In the genomic region with DNA sequence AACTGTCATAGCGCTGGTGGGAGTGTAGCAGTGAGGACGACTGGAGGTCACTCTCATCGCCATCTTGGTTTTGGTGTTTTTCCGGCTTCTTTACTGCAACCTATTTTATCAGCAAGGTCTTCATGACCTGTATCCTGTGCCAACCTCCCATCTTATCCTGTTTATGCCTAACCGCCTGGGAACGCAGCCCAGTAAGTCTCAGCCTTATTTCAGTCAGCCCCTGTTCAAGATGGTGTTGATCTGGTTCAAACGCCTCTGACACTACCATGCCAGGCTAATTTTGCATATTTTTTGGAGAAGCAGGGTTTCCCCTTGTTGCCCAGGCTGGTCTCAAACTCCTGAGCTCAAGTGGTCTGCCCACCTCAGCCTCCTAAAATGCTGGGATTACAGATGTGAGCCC, we compare ENCODE assay signal across 21 cellular contexts.
"Had no signal": no experiment of that assay in that cellular context is flagged by ENCODE, and none has a peak within 500 bp of the region (broad histone marks: within the 10 kb centered on the region; RNA-seq: fewer than 3 reads in every experiment).

No MANE protein-coding gene starts in this region.

- ATAC-seq: effector memory CD8-positive, alpha-beta T cell; foreskin keratinocyte; left cardiac atrium; left lung; left ventricle myocardium superior; lower lobe of right lung; mucosa of descending colon had no signal

- H3K4me1 ChIP-seq: colonic mucosa, esophagus squamous epithelium, foreskin keratinocyte, heart right ventricle, left lung, lower lobe of right lung had no signal

- H3K9me3 ChIP-seq: colonic mucosa, esophagus squamous epithelium, heart right ventricle, left lung, lower lobe of right lung, mucosa of descending colon had no signal

- DNase-seq: colonic mucosa; cortex of kidney; effector CD8-positive, alpha-beta T cell; effector memory CD8-positive, alpha-beta T cell; endodermal cell; esophagus squamous epithelium; foreskin keratinocyte; glutamatergic neuron; heart right ventricle; hippocampal formation; left cardiac atrium; left lung; left ventricle myocardium superior; lower lobe of right lung; mesenchymal stem cell; mucosa of descending colon; naive B cell had no signal

- H3K4me3 ChIP-seq: colonic mucosa, esophagus squamous epithelium, heart right ventricle, left lung, lower lobe of right lung, mucosa of descending colon had no signal

- FAIRE-seq: endometrium, frontal cortex, islet of Langerhans, keratinocyte had no signal

- H3K27ac ChIP-seq: colonic mucosa, esophagus squamous epithelium, foreskin keratinocyte, heart right ventricle, left lung, lower lobe of right lung had no signal

- H3K27me3 ChIP-seq: colonic mucosa, esophagus squamous epithelium, foreskin keratinocyte, heart right ventricle, left lung had no signal

- H3K36me3 ChIP-seq: colonic mucosa, esophagus squamous epithelium, heart right ventricle, left lung, lower lobe of right lung had no signal
